ENCODE assay signal across 8 cellular contexts in the genomic region with DNA sequence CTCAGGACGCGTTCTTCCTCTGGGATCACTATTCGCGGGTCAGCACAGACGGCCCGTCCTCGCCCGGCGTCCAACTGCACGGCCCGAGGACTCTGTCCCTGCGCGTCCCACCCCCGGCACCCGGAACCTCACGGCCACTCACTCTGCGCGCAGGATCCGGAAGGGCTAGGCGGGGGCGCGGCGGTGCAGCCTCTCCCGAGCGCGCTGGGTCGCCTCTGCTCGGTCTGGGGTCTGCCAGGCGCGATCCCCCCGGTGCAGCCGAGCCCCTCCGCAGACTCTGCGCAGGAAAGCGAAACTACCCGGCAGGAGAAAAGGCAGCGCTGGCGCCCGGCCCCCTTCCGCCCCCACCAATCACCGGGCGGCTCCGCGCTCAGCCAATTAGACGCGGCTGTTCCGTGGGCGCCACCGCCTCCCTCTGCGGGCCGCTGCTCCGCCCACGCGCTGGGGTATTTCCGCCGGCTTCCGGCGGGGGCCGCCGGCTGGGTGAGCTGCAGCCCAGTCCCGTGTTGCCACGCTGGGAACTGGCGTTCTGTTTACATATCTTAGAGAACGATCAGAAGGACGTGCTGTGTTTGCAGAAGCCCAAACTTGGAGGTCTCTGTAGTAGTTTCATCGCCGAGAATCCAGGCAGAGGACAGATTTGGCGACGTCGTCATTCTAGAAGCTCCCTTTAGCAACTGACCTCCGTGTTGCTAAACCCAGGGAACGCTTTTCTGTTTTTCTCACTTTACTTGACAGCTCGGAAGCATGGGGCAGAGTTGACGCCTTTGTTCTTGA. TPM values are rescaled to one million over a fixed set of nuclear protein-coding genes. Genes with fewer than 3 reads are reported as not detected.
DNase-seq lines count a peak whose midpoint lies in the region; ATAC-seq and TF ChIP-seq lines count a peak whose summit lies in the region.

A gene (minus strand): TSS at position 296 of the 777 bp plus-strand sequence. CDS start 4,168 bp downstream, outside the sequence.

- peaks cover 7% of the 10 kb centered on the region; the same call in 1 of the 2 replicates for H3K36me3 ChIP-seq in IMR-90 (ENCODE audit: control insufficient read depth, insufficient read depth, low read length)
- peaks cover 9% of the 10 kb centered on the region for H3K36me3 ChIP-seq in muscle layer of colon (ENCODE audit: insufficient read depth, low read length)

- H3K23ac ChIP-seq in IMR-90 (ENCODE audit: low read depth, low read length), result peak within 1 kb of the TSS; percentile 98

- peaks cover 22% of the 10 kb centered on the region for H3K9me1 ChIP-seq in IMR-90 (ENCODE audit: insufficient read depth, low read length)

- no TSS peak for BruUV-seq in IMR-90 (replicated peaks; lab: Mats Ljungman, UMichigan)

- peaks cover 15% of the 10 kb centered on the region; the same call in 1 of the 2 replicates for H4K20me1 ChIP-seq in IMR-90 (ENCODE audit: insufficient read depth, low read length)

- H3K56ac ChIP-seq in IMR-90 (ENCODE audit: extremely low read depth, insufficient read depth, low read length), result peak within 1 kb of the TSS; percentile 98

- peak within 1 kb of the TSS; percentile 93 for H2AFZ ChIP-seq in IMR-90 (replicated peaks; ENCODE audit: low read length, poor library complexity)

- in situ Hi-C loops in IMR-90 (cut with MboI; ENCODE audit: low sequenced_read_pairs), result no loop called here

- H3K9me3 ChIP-seq in IMR-90 (ENCODE audit: control insufficient read depth, insufficient read depth, low read length) (no peaks in the 10 kb centered on the region), muscle layer of colon (ENCODE audit: low read length) (no peaks in the 10 kb centered on the region)

- peak within 1 kb of the TSS; percentile 83 for H2BK5ac ChIP-seq in IMR-90 (ENCODE audit: low read depth, low read length, poor library complexity, severe bottlenecking)

- ATAC-seq in GM21529 (IDR thresholded peaks at IDR 0.05; ENCODE audit: unreplicated experiment), result peak; percentile 83
- ATAC-seq in IMR-90 (ENCODE audit: low read depth), result peak; percentile 94
- peak; percentile 98 for ATAC-seq in esophagus mucosa

- dilution Hi-C loops in IMR-90 (cut with HindIII; ENCODE audit: low sequenced_read_pairs, unreplicated experiment), result no loop called here

- H2BK120ac ChIP-seq in IMR-90 (ENCODE audit: low read depth, low read length), result peak within 1 kb of the TSS; percentile 96

- intact Hi-C loops in IMR-90 (cut with micrococcal nuclease), result loop anchor here (1.0 to 5.0 kb wide), 2 partner anchors 33 to 141 kb away; no protein-coding TSS in a partner anchor

- peak within 1 kb of the TSS; percentile 93 for H2AK9ac ChIP-seq in IMR-90 (replicated peaks; ENCODE audit: low read depth, low read length, poor library complexity)

- H3K4me3 ChIP-seq in IMR-90 (ENCODE audit: insufficient read depth, low read depth, low read length) (peak within 1 kb of the TSS; percentile 82), muscle layer of colon (ENCODE audit: low read depth in 1 of 2, low read length in 2 of 2) (peak within 1 kb of the TSS; percentile 88 to 100)

- H3K27ac ChIP-seq in IMR-90 (ENCODE audit: insufficient read depth, low read length) (peak within 1 kb of the TSS; percentile 82), muscle layer of colon (ENCODE audit: low read depth, low read length) (peak within 1 kb of the TSS; percentile 97)

- H3K27me3 ChIP-seq in IMR-90 (ENCODE audit: control insufficient read depth, insufficient read depth, low read length), result no peaks in the 10 kb centered on the region
- no peaks in the 10 kb centered on the region for H3K27me3 ChIP-seq in muscle layer of colon (ENCODE audit: control insufficient read depth in 1 of 2, insufficient read depth in 2 of 2, low read length in 2 of 2)

- H4K8ac ChIP-seq in IMR-90 (ENCODE audit: low read depth in 2 of 2, low read length in 2 of 2), result peak within 1 kb of the TSS; percentile 97

- H3K4me2 ChIP-seq in IMR-90 (ENCODE audit: low read depth, low read length), result peak within 1 kb of the TSS; percentile 92

- CTCF ChIA-PET in IMR-90 (lab: Yijun Ruan, JAX), result no interaction called here

- H2BK20ac ChIP-seq in IMR-90 (ENCODE audit: low read depth, low read length), result peak within 1 kb of the TSS; percentile 92

- H3K79me1 ChIP-seq in IMR-90 (ENCODE audit: low read depth in 1 of 2, low read length in 2 of 2), result peaks cover 23 to 44% of the 10 kb centered on the region in 2 experiments

- peak within 1 kb of the TSS; percentile 97 for H3K14ac ChIP-seq in IMR-90 (replicated peaks; ENCODE audit: low read depth, low read length)

- peak within 1 kb of the TSS; percentile 93 for H2AK5ac ChIP-seq in IMR-90 (ENCODE audit: low read depth, low read length)

- H3K4me1 ChIP-seq in IMR-90 (ENCODE audit: control insufficient read depth, insufficient read depth, low read length) (peaks cover 12% of the 10 kb centered on the region), muscle layer of colon (ENCODE audit: insufficient read depth, low read length) (peaks cover 31% of the 10 kb centered on the region)

- H4K5ac ChIP-seq in IMR-90 (ENCODE audit: low read depth, low read length), result peak within 1 kb of the TSS; percentile 88

- WGBS in IMR-90 (ENCODE audit: extremely low coverage in 2 of 2, insufficient read length in 1 of 2), 2 experiments, result 0% methylated on average over 52 of the region's 74 CpGs; no CpG with 5 or more reads in 1 of the 2 experiments

- peak within 1 kb of the TSS; percentile 97 for H4K91ac ChIP-seq in IMR-90 (ENCODE audit: insufficient read depth, low read depth, low read length)

- TF ChIP-seq POLR2A in IMR-90 (IDR thresholded peaks at IDR 0.05; ENCODE audit: low read depth, low read length), result peak; percentile 96

- DNase-seq in DMS153 treated with DMSO at 0.1 percent for 48 hours (lab: John Stamatoyannopoulos, UW; ENCODE audit: unreplicated experiment) (peak; percentile 77), IMR-90 (peak; percentile 93), OCI-M2 (lab: John Stamatoyannopoulos, UW; ENCODE audit: unreplicated experiment) (peak; percentile 47), activated T-cell treated with anti-CD3 and anti-CD28 coated beads for 48 hours (ENCODE audit: low read depth) (peak; percentile 97)
- peak; percentile 95 to 96 for DNase-seq in stimulated activated CD8-positive, alpha-beta memory T cell treated with anti-CD3 and anti-CD28 coated beads, Interleukin-7, amount 100 ng/mL, for 1 hour (ENCODE audit: low read depth in 2 of 2)

- peak; percentile 30; the same call in 1 of the 2 replicates for TF ChIP-seq RAD21 in IMR-90 (IDR thresholded peaks at IDR 0.05; ENCODE audit: low read length)

- TF ChIP-seq CTCF in IMR-90 (conservative IDR thresholded peaks at IDR 0.05; ENCODE audit: low read depth, low read length), result no peak

- peak within 1 kb of the TSS; percentile 97 for H2BK15ac ChIP-seq in IMR-90 (ENCODE audit: low read depth, low read length)

- POLR2A ChIA-PET in IMR-90 (lab: Charles Lee; ENCODE audit: unreplicated experiment), result interaction anchor here (0.7 kb wide), 1 partner anchor 683 kb away, joined by 3 read pairs; no protein-coding TSS in a partner anchor

- peak within 1 kb of the TSS; percentile 93 for H3K4ac ChIP-seq in IMR-90 (ENCODE audit: low read depth, low read length)

- peak within 1 kb of the TSS; percentile 72 for H3K18ac ChIP-seq in IMR-90 (ENCODE audit: low read depth, low read length)

- H3K9ac ChIP-seq in IMR-90 (ENCODE audit: low read depth, low read length) (peak within 1 kb of the TSS; percentile 87), muscle layer of colon (ENCODE audit: low read length) (peak within 1 kb of the TSS; percentile 95)

TF ChIP-seq in IMR-90, 13 proteins besides CTCF, POLR2A, EP300 and RAD21:
- peak; percentile 97 for TF ChIP-seq BHLHE40 (IDR thresholded peaks at IDR 0.05; ENCODE audit: low read depth, low read length)
- TF ChIP-seq NFE2L2 (IDR thresholded peaks at IDR 0.05; ENCODE audit: low read depth, low read length), result no peak
- peak; percentile 49; the same call in 1 of the 2 replicates for TF ChIP-seq MXI1 (IDR thresholded peaks at IDR 0.05; ENCODE audit: borderline replicate concordance, low read depth, low read length)
- TF ChIP-seq, protein P1, sequence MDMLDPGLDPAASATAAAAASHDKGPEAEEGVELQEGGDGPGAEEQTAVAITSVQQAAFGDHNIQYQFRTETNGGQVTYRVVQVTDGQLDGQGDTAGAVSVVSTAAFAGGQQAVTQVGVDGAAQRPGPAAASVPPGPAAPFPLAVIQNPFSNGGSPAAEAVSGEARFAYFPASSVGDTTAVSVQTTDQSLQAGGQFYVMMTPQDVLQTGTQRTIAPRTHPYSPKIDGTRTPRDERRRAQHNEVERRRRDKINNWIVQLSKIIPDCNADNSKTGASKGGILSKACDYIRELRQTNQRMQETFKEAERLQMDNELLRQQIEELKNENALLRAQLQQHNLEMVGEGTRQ (IDR thresholded peaks at IDR 0.05; ENCODE audit: low read depth, low read length), result peak; percentile 53
- peak; percentile 97 for TF ChIP-seq MAZ (IDR thresholded peaks at IDR 0.05; ENCODE audit: borderline replicate concordance, low read depth, low read length)
- TF ChIP-seq FOS (IDR thresholded peaks at IDR 0.05; ENCODE audit: low read depth, low read length), result peak; percentile 39

RNA-seq across cellular contexts. Expression of the gene that starts here (rescaled TPM):
- total RNA-seq in IMR-90 (2012; rRNA removed), result 67.9 and 80.3 TPM in 2 replicates
- polyA plus RNA-seq in IMR-90 (2012; rRNA removed), result 42.6 and 43.2 TPM in 2 replicates
- polyA plus RNA-seq in IMR-90 (2012; cell fraction: cytosol; rRNA removed), result 17.3 and 19.3 TPM in 2 replicates
- 17.0 and 40.3 TPM in 2 replicates for polyA plus RNA-seq in IMR-90 (2012; cell fraction: nucleus; rRNA removed; ENCODE audit: low replicate concordance)
- total RNA-seq in esophagus mucosa, result 51.0 TPM

Comparison
In these comparisons a context has a peak if more than half of its experiments do, and no peak if none do; other contexts are left out.
1. Peak in every context shown above with its lines: DNase-seq, ATAC-seq, H3K4me3 ChIP-seq and H3K27ac ChIP-seq.
2. DNase-seq: peak in every context shown above with its lines; median percentile 97 in activated T-cell treated with anti-CD3 and anti-CD28 coated beads for 48 hours; 96 in stimulated activated CD8-positive, alpha-beta memory T cell treated with anti-CD3 and anti-CD28 coated beads, Interleukin-7, amount 100 ng/mL, for 1 hour; 93 in IMR-90; 77 in DMS153 treated with DMSO at 0.1 percent for 48 hours; 47 in OCI-M2.